1 cellular context compared by ENCODE assay signal in the genomic region with DNA sequence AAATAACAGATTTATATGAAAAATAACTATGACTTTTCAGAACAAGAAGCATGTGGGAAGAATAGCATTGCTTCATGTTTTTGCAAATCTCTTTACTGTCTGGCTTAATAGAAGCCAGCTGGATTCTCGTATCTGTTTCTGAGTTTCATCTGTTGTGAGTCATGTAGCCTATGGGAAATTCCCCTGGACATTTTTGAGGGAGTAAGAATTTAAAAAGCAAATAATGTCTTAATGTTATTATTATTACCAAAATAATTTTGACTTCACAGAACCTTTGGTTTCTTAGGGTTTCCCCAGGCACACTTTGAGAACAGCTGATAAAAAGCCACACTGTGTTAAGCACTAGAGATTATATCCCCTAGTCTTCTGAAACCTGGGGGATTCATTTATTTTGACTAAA.
A peak's percentile ranks its signal among the peaks of the same experiment; 100 is the strongest.
TF ChIP-seq lines count a peak whose summit lies in the region.

No MANE protein-coding gene starts in this region.

TF ChIP-seq in GM12878, 131 proteins besides CTCF, POLR2A, EP300 and RAD21 (continued from another document):
- TF ChIP-seq, protein P1, sequence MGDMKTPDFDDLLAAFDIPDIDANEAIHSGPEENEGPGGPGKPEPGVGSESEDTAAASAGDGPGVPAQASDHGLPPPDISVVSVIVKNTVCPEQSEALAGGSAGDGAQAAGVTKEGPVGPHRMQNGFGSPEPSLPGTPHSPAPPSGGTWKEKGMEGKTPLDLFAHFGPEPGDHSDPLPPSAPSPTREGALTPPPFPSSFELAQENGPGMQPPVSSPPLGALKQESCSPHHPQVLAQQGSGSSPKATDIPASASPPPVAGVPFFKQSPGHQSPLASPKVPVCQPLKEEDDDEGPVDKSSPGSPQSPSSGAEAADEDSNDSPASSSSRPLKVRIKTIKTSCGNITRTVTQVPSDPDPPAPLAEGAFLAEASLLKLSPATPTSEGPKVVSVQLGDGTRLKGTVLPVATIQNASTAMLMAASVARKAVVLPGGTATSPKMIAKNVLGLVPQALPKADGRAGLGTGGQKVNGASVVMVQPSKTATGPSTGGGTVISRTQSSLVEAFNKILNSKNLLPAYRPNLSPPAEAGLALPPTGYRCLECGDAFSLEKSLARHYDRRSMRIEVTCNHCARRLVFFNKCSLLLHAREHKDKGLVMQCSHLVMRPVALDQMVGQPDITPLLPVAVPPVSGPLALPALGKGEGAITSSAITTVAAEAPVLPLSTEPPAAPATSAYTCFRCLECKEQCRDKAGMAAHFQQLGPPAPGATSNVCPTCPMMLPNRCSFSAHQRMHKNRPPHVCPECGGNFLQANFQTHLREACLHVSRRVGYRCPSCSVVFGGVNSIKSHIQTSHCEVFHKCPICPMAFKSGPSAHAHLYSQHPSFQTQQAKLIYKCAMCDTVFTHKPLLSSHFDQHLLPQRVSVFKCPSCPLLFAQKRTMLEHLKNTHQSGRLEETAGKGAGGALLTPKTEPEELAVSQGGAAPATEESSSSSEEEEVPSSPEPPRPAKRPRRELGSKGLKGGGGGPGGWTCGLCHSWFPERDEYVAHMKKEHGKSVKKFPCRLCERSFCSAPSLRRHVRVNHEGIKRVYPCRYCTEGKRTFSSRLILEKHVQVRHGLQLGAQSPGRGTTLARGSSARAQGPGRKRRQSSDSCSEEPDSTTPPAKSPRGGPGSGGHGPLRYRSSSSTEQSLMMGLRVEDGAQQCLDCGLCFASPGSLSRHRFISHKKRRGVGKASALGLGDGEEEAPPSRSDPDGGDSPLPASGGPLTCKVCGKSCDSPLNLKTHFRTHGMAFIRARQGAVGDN (IDR thresholded peaks at IDR 0.05): no peak
- TF ChIP-seq SRF (IDR thresholded peaks at IDR 0.05; ENCODE audit: low read depth in 2 of 2, low read length in 2 of 2) (no peak), RELB (IDR thresholded peaks at IDR 0.05; ENCODE audit: low read depth) (0 out of 2 replicates have a peak, but pooled peaks have one; percentile 32), IRF4 (IDR thresholded peaks at IDR 0.05; ENCODE audit: low read depth, low read length) (no peak), JUNB (IDR thresholded peaks at IDR 0.05) (peak; percentile 14; the same call in 1 of the 2 replicates), YY1 (IDR thresholded peaks at IDR 0.05; ENCODE audit: low read depth, low read length) (no peak), ZBTB40 (IDR thresholded peaks at IDR 0.05; ENCODE audit: borderline replicate concordance) (no peak), FOS (IDR thresholded peaks at IDR 0.05; ENCODE audit: borderline replicate concordance, extremely low read depth, insufficient read length) (no peak), ATF2 (IDR thresholded peaks at IDR 0.05; ENCODE audit: low read length) (no peak), FOXM1 (IDR thresholded peaks at IDR 0.05; ENCODE audit: low read depth, low read length) (peak; percentile 36; the same call in 1 of the 2 replicates), NFXL1 (IDR thresholded peaks at IDR 0.05; ENCODE audit: borderline replicate concordance) (no peak), RUNX3 (IDR thresholded peaks at IDR 0.05; ENCODE audit: low read length) (peak; percentile 48; the same call in 1 of the 2 replicates), BMI1 (IDR thresholded peaks at IDR 0.05; ENCODE audit: borderline replicate concordance) (no peak)
- TF ChIP-seq, protein P2, sequence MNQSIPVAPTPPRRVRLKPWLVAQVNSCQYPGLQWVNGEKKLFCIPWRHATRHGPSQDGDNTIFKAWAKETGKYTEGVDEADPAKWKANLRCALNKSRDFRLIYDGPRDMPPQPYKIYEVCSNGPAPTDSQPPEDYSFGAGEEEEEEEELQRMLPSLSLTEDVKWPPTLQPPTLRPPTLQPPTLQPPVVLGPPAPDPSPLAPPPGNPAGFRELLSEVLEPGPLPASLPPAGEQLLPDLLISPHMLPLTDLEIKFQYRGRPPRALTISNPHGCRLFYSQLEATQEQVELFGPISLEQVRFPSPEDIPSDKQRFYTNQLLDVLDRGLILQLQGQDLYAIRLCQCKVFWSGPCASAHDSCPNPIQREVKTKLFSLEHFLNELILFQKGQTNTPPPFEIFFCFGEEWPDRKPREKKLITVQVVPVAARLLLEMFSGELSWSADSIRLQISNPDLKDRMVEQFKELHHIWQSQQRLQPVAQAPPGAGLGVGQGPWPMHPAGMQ (IDR thresholded peaks at IDR 0.05; ENCODE audit: borderline replicate concordance): no peak
- TF ChIP-seq, protein P3, sequence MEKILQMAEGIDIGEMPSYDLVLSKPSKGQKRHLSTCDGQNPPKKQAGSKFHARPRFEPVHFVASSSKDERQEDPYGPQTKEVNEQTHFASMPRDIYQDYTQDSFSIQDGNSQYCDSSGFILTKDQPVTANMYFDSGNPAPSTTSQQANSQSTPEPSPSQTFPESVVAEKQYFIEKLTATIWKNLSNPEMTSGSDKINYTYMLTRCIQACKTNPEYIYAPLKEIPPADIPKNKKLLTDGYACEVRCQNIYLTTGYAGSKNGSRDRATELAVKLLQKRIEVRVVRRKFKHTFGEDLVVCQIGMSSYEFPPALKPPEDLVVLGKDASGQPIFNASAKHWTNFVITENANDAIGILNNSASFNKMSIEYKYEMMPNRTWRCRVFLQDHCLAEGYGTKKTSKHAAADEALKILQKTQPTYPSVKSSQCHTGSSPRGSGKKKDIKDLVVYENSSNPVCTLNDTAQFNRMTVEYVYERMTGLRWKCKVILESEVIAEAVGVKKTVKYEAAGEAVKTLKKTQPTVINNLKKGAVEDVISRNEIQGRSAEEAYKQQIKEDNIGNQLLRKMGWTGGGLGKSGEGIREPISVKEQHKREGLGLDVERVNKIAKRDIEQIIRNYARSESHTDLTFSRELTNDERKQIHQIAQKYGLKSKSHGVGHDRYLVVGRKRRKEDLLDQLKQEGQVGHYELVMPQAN (conservative IDR thresholded peaks at IDR 0.05): no peak
- TF ChIP-seq, protein P4, sequence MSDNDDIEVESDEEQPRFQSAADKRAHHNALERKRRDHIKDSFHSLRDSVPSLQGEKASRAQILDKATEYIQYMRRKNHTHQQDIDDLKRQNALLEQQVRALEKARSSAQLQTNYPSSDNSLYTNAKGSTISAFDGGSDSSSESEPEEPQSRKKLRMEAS (IDR thresholded peaks at IDR 0.05; ENCODE audit: low read depth, low read length): no peak
